Comparison of ENCODE assay signal across 8 cellular contexts in the genomic region with DNA sequence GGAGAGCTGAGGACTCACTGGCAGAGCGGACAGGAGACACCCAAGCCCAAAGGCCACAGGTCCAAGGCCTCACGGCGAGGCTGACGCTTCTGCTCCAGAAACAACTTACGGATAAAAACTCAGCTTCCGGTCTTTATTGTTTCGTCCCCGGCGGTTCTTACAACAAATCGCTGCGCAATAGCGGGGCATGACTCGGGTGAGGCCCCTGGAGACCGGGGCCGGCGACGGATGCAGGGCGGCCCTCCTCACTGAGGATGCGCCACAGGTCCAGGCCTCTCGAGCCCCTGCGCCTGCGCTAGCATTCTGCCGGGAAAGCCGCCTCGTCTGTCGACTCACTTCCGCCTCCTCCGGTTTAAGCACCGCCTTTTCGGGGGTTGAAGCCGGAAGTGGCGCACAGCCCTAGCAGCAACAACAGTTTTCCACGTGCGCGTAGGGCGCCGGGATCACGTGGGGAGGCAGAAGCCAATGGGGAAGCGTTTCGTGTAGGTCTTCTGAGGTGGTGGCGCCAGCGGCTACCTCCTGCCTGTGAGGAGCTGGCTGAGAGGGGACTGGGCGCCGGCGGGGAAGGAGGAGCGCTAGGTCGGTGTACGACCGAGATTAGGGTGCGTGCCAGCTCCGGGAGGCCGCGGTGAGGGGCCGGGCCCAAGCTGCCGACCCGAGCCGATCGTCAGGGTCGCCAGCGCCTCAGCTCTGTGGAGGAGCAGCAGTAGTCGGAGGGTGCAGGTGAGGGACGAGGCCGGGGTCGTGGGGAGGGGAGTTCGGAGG. TPM values are rescaled to one million over a fixed set of nuclear protein-coding genes. Genes with fewer than 3 reads are reported as not detected.
A peak's percentile ranks its signal among the peaks of the same experiment; 100 is the strongest.
DNase-seq lines count a peak whose midpoint lies in the region; ATAC-seq and TF ChIP-seq lines count a peak whose summit lies in the region.

Gene DNAJB9, plus strand, starts transcription at position 494 of the 765 bp plus-strand sequence. CDS start 1,853 bp downstream, outside the sequence.
A gene with protein sequence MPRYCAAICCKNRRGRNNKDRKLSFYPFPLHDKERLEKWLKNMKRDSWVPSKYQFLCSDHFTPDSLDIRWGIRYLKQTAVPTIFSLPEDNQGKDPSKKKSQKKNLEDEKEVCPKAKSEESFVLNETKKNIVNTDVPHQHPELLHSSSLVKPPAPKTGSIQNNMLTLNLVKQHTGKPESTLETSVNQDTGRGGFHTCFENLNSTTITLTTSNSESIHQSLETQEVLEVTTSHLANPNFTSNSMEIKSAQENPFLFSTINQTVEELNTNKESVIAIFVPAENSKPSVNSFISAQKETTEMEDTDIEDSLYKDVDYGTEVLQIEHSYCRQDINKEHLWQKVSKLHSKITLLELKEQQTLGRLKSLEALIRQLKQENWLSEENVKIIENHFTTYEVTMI (minus strand): TSS at position 326 of the 765 bp plus-strand sequence. CDS start 137 bp downstream, at position 189.

- POLR2A ChIA-PET in naive thymus-derived CD8-positive, alpha-beta T cell (lab: Charles Lee), result interaction anchor here (0.5 to 3.0 kb wide), 15 partner anchors 9 to 1401 kb away, joined by 3 to 53 read pairs (median 4); partner anchors contain the start of genes CBLL1, HBP1 and PNPLA8

- peaks cover 61% of the 10 kb centered on the region for H3K36me3 ChIP-seq in RWPE2 (ENCODE audit: low read depth)

- peaks cover 0 to under 1% (median 0%) of the 10 kb centered on the region in 9 donors for H3K9me3 Mint-ChIP-seq in naive thymus-derived CD8-positive, alpha-beta T cell

- H3K27me3 Mint-ChIP-seq in naive thymus-derived CD8-positive, alpha-beta T cell, result no peaks in the 10 kb centered on the region

- H3K4me3 ChIP-seq in RWPE2 (ENCODE audit: severe bottlenecking) (peak within 1 kb of the TSS; percentile 75), fibroblast of mammary gland (ENCODE audit: control insufficient read depth, low read depth, low read length) (peak within 1 kb of the TSS; percentile 89)

- H3K9me3 ChIP-seq in RWPE2 (ENCODE audit: severe bottlenecking), result no peaks in the 10 kb centered on the region

- H3K36me3 Mint-ChIP-seq in naive thymus-derived CD8-positive, alpha-beta T cell, result peaks cover 16 to 42% (median 38%) of the 10 kb centered on the region in 3 donors

- H3K27ac ChIP-seq in RWPE2 (ENCODE audit: poor library complexity, severe bottlenecking), result peak within 1 kb of the TSS; percentile 71

- H3K4me3 Mint-ChIP-seq in naive thymus-derived CD8-positive, alpha-beta T cell, result peak within 1 kb of the TSS; percentile 94 to 100 (median 98)

- peak; percentile 100 for DNase-seq in EH (ENCODE audit: low read depth)
- DNase-seq in H4 (ENCODE audit: low spot score), result peak; percentile 100
- DNase-seq in LoVo (ENCODE audit: low spot score), result peak; percentile 100
- DNase-seq in RWPE2 (ENCODE audit: low spot score), result peak; percentile 98
- DNase-seq in activated T-helper 9 cell treated with anti-CD3 and anti-CD28 coated beads, Interleukin-2, amount 50 U/mL, for 16 hours (ENCODE audit: low read depth), result peak; percentile 99
- peak; percentile 99 for DNase-seq in fibroblast of mammary gland (ENCODE audit: low read depth)
- DNase-seq in naive thymus-derived CD8-positive, alpha-beta T cell, result peak; percentile 93 to 100 (median 100)
- peak; percentile 97 to 100 (median 99) for DNase-seq in stimulated activated naive CD4-positive, alpha-beta T cell (lab: John Stamatoyannopoulos, UW)

- ATAC-seq in RWPE2 (ENCODE audit: low read depth), result peak; percentile 91
- ATAC-seq in naive thymus-derived CD8-positive, alpha-beta T cell, result peak; percentile 88 to 90

- H3K4me1 ChIP-seq in RWPE2 (ENCODE audit: insufficient read depth, poor library complexity, severe bottlenecking), result peaks cover 20% of the 10 kb centered on the region

- peaks cover 15 to 80% (median 48%) of the 10 kb centered on the region in 4 donors for H3K4me1 Mint-ChIP-seq in naive thymus-derived CD8-positive, alpha-beta T cell

- peak within 1 kb of the TSS; percentile 99 to 100 (median 100) for H3K27ac Mint-ChIP-seq in naive thymus-derived CD8-positive, alpha-beta T cell

- no peaks in the 10 kb centered on the region for H3K27me3 ChIP-seq in RWPE2 (ENCODE audit: insufficient read depth, poor library complexity, severe bottlenecking)

- TF ChIP-seq CTCF in RWPE2 (IDR thresholded peaks at IDR 0.05; ENCODE audit: poor library complexity, severe bottlenecking) (no peak), fibroblast of mammary gland (conservative IDR thresholded peaks at IDR 0.05; ENCODE audit: control insufficient read depth, insufficient read depth, low read depth, low read length) (no peak)

RNA-seq across cellular contexts. Expression of gene DNAJB9, which starts in this region (rescaled TPM):
- 17.4 and 20.9 TPM in 2 replicates for total RNA-seq in H4 (2014; rRNA removed; shearing (Covaris generic))
- 10 to 100 TPM; 19.0 to 19.9 TPM for total RNA-seq in naive thymus-derived CD8-positive, alpha-beta T cell
- 10 to 100 TPM; 21.3 to 47.1 (median 29.2) TPM for polyA plus RNA-seq in naive thymus-derived CD8-positive, alpha-beta T cell

RNA-seq across cellular contexts. Expression of the second gene that starts in this region (rescaled TPM):
- 21.1 and 27.1 TPM in 2 replicates for total RNA-seq in H4 (2014; rRNA removed; shearing (Covaris generic))
- 10 to 100 TPM; 51.8 to 52.9 TPM for total RNA-seq in naive thymus-derived CD8-positive, alpha-beta T cell
- polyA plus RNA-seq in naive thymus-derived CD8-positive, alpha-beta T cell, result 10 to 100 TPM; 13.3 to 27.9 (median 15.0) TPM

Comparison
In these comparisons a context has a peak if more than half of its experiments do, and no peak if none do; other contexts are left out.
1. Peak in every context shown above with its lines: DNase-seq, ATAC-seq, H3K4me3 ChIP-seq and H3K27ac ChIP-seq.